15 cellular contexts compared by ENCODE assay signal in genomic region chr16:12439443-12440232, GRCh38.
A peak's percentile ranks its signal among the peaks of the same experiment; 100 is the strongest.
DNase-seq lines count a peak whose midpoint lies in the region; ATAC-seq, FAIRE-seq and TF ChIP-seq lines count a peak whose summit lies in the region.
"Had no signal": no experiment of that assay in that cellular context is flagged by ENCODE, and none has a peak within 500 bp of the region (broad histone marks: within the 10 kb centered on the region; RNA-seq: fewer than 3 reads in every experiment).

No MANE protein-coding gene starts in this region.

- peak overlapping the region; percentile 84 for H3K27ac Mint-ChIP-seq in stimulated activated naive B cell treated with anti-CD40 and anti-IgM and Interleukin-4, amounts not matched to agents 10 μg/mL and 1 μg/mL and 100 μg/mL, for 72 hours
- H3K27ac Mint-ChIP-seq: mesothelial cell of epicardium; T-helper 2 cell treated with Interferon-gamma antibody and Interleukin-4, amounts not matched to agents 5 μg/mL and 100 μg/mL, for 36 hours had no signal

- TF ChIP-seq POLR2A in HepG2 (IDR thresholded peaks at IDR 0.05; ENCODE audit: insufficient read depth in 1 of 2, low read depth in 2 of 2, low read length in 2 of 2), result no peak
- no peak for TF ChIP-seq POLR2A in right lobe of liver (IDR thresholded peaks at IDR 0.05)
- no peak for TF ChIP-seq POLR2A in esophagus squamous epithelium (IDR thresholded peaks at IDR 0.05)

- H3K4me2 ChIP-seq in HepG2 (ENCODE audit: low read depth, low read length), result no peak overlapping the region
- H3K4me2 ChIP-seq: hepatocyte had no signal

- POLR2A ChIA-PET in HepG2 (lab: Yijun Ruan, JAX), result no interaction called here

- peaks cover 44 to 70% of the 10 kb centered on the region in 2 donors for H3K36me3 Mint-ChIP-seq in stimulated activated naive B cell treated with anti-CD40 and anti-IgM and Interleukin-4, amounts not matched to agents 10 μg/mL and 1 μg/mL and 100 μg/mL, for 72 hours

- in situ Hi-C loops in HepG2 (cut with HindIII; ENCODE audit: extremely low pct_ligation_motif_present, low pct_unique_long_range_greater_than_20kb), result no loop called here

- H3K9ac ChIP-seq in HepG2 (ENCODE audit: insufficient read depth, low read depth, low read length), result no peak overlapping the region

- no peak overlapping the region for H2AFZ ChIP-seq in HepG2 (ENCODE audit: low read length)
- H2AFZ ChIP-seq: hepatocyte had no signal

- CTCF ChIA-PET in HepG2 (lab: Yijun Ruan, JAX; ENCODE audit: low intra/inter-chr PET ratio, low total read pairs), result no interaction called here

- intact Hi-C loops in HepG2 (cut with micrococcal nuclease; ENCODE audit: unreplicated experiment) (no loop called here), right lobe of liver (cut with DNase I) (no loop called here), esophagus squamous epithelium (cut with DNase I) (no loop called here), ascending aorta (cut with DNase I) (no loop called here)

- H3K27me3 Mint-ChIP-seq in stimulated activated naive B cell treated with anti-CD40 and anti-IgM and Interleukin-4, amounts not matched to agents 10 μg/mL and 1 μg/mL and 100 μg/mL, for 72 hours, result no peaks in the 10 kb centered on the region

- no peaks in the 10 kb centered on the region for H3K36me3 ChIP-seq in HepG2 (replicated peaks in 1 of 2; ENCODE audit: control insufficient read depth in 1 of 2, insufficient read depth in 2 of 2, low read length in 2 of 2)
- H3K36me3 ChIP-seq in right lobe of liver, result no peaks in the 10 kb centered on the region
- peaks cover 0 to 17% (median 0%) of the 10 kb centered on the region in 3 donors for H3K36me3 ChIP-seq in esophagus squamous epithelium
- H3K36me3 ChIP-seq in ascending aorta, result no peaks in the 10 kb centered on the region
- H3K36me3 ChIP-seq: SJSA1 had no signal

- no peak for ATAC-seq in HepG2
- ATAC-seq in right lobe of liver, result no peak
- ATAC-seq in stimulated activated naive B cell treated with anti-CD40 and anti-IgM and Interleukin-4, amounts not matched to agents 10 μg/mL and 1 μg/mL and 100 μg/mL, for 72 hours (replicated peaks), result no peak

- BruUV-seq in HepG2 (replicated peaks; lab: Mats Ljungman, UMichigan), result no TSS peak

- H3K9me3 Mint-ChIP-seq in stimulated activated naive B cell treated with anti-CD40 and anti-IgM and Interleukin-4, amounts not matched to agents 10 μg/mL and 1 μg/mL and 100 μg/mL, for 72 hours, result peaks cover 10 to 11% of the 10 kb centered on the region in 2 donors
- H3K9me3 Mint-ChIP-seq: T-helper 2 cell treated with Interferon-gamma antibody and Interleukin-4, amounts not matched to agents 5 μg/mL and 100 μg/mL, for 36 hours had no signal

- DNase-seq in HepG2 (ENCODE audit: low spot score) (no peak), right lobe of liver (no peak), NCI-H2029 (lab: John Stamatoyannopoulos, UW) (peak; percentile 75), SHP77 (lab: John Stamatoyannopoulos, UW) (peak; percentile 18 to 59), SK-N-DZ (ENCODE audit: low spot score) (no peak), esophagus squamous epithelium (lab: John Stamatoyannopoulos, UW) (no peak), ascending aorta (ENCODE audit: low spot score in 2 of 2) (no peak)
- no peak for DNase-seq in stimulated activated naive B cell treated with anti-CD40 and anti-IgM and Interleukin-4, amounts not matched to agents 10 μg/mL and 1 μg/mL and 100 μg/mL, for 72 hours
- DNase-seq: amniotic stem cell, cerebellar nuclear complex, kidney had no signal

- no peaks in the 10 kb centered on the region for H3K9me3 ChIP-seq in HepG2 (ENCODE audit: low read length)
- no peaks in the 10 kb centered on the region for H3K9me3 ChIP-seq in right lobe of liver
- H3K9me3 ChIP-seq in esophagus squamous epithelium, result no peaks in the 10 kb centered on the region
- H3K9me3 ChIP-seq in ascending aorta, result peaks cover 0 to 3% of the 10 kb centered on the region in 2 donors
- H3K9me3 ChIP-seq: SJSA1 had no signal

- TF ChIP-seq RAD21 in HepG2 (CRISPR knock-in tag; IDR thresholded peaks at IDR 0.05), result no peak

- H3K79me2 ChIP-seq in HepG2 (ENCODE audit: insufficient read depth, low read length), result no peaks in the 10 kb centered on the region
- H3K79me2 ChIP-seq: hepatocyte had no signal

- FAIRE-seq in HepG2 (lab: Jason Lieb, UNC), result no peak
- FAIRE-seq: kidney had no signal

- peaks cover 31 to 39% of the 10 kb centered on the region in 2 donors for H3K4me1 Mint-ChIP-seq in stimulated activated naive B cell treated with anti-CD40 and anti-IgM and Interleukin-4, amounts not matched to agents 10 μg/mL and 1 μg/mL and 100 μg/mL, for 72 hours
- H3K4me1 Mint-ChIP-seq: mesothelial cell of epicardium had no signal

- TF ChIP-seq CTCF in HepG2 (CRISPR knock-in tag; IDR thresholded peaks at IDR 0.05), result no peak
- no peak for TF ChIP-seq CTCF in right lobe of liver (IDR thresholded peaks at IDR 0.05)
- TF ChIP-seq CTCF in esophagus squamous epithelium (IDR thresholded peaks at IDR 0.05), result no peak
- no peak for TF ChIP-seq CTCF in ascending aorta (IDR thresholded peaks at IDR 0.05)

- 72% methylated on average over 12 of the region's 12 CpGs for WGBS in HepG2 (ENCODE audit: low lambda C conversion rate)
- 92% methylated on average over 2 of the region's 12 CpGs for WGBS in right lobe of liver (ENCODE audit: insufficient coverage, low coverage, low lambda C conversion rate, missing lambda C conversion rate)
- WGBS in esophagus squamous epithelium, 2 donors, result 72 to 79% methylated on average over 9 of the region's 12 CpGs

- H3K4me3 ChIP-seq in HepG2 (replicated peaks in 1 of 3; ENCODE audit: insufficient read depth in 1 of 3, low read depth in 2 of 3, low read length in 3 of 3), result no peak overlapping the region
- H3K4me3 ChIP-seq in right lobe of liver, result no peak overlapping the region
- H3K4me3 ChIP-seq in esophagus squamous epithelium, result no peak overlapping the region
- H3K4me3 ChIP-seq in ascending aorta, result no peak overlapping the region
- H3K4me3 ChIP-seq: hepatocyte, SJSA1 had no signal

- no peaks in the 10 kb centered on the region for H4K20me1 ChIP-seq in HepG2 (ENCODE audit: insufficient read depth, low read length)

- H3K27ac ChIP-seq in HepG2 (ENCODE audit: extremely low read length, insufficient read depth, low read length), result no peak overlapping the region
- no peak overlapping the region for H3K27ac ChIP-seq in right lobe of liver
- no peak overlapping the region for H3K27ac ChIP-seq in esophagus squamous epithelium
- H3K27ac ChIP-seq in ascending aorta, result no peak overlapping the region
- H3K27ac ChIP-seq: hepatocyte, SJSA1 had no signal

- H3K4me3 Mint-ChIP-seq in stimulated activated naive B cell treated with anti-CD40 and anti-IgM and Interleukin-4, amounts not matched to agents 10 μg/mL and 1 μg/mL and 100 μg/mL, for 72 hours, result no peak overlapping the region
- H3K4me3 Mint-ChIP-seq: mesothelial cell of epicardium; T-helper 2 cell treated with Interferon-gamma antibody and Interleukin-4, amounts not matched to agents 5 μg/mL and 100 μg/mL, for 36 hours had no signal

- no peaks in the 10 kb centered on the region for H3K27me3 ChIP-seq in HepG2 (ENCODE audit: control insufficient read depth in 1 of 2, insufficient read depth in 2 of 2, low read length in 2 of 2)
- no peaks in the 10 kb centered on the region for H3K27me3 ChIP-seq in right lobe of liver
- no peaks in the 10 kb centered on the region for H3K27me3 ChIP-seq in esophagus squamous epithelium
- H3K27me3 ChIP-seq in ascending aorta, result no peaks in the 10 kb centered on the region
- H3K27me3 ChIP-seq: hepatocyte, SJSA1 had no signal

- H3K4me1 ChIP-seq in HepG2 (ENCODE audit: insufficient read depth, low read length) (peaks cover 9% of the 10 kb centered on the region), right lobe of liver (no peaks in the 10 kb centered on the region), esophagus squamous epithelium (no peaks in the 10 kb centered on the region), ascending aorta (no peaks in the 10 kb centered on the region)
- H3K4me1 ChIP-seq: SJSA1 had no signal

- TF ChIP-seq EP300 in HepG2 (IDR thresholded peaks at IDR 0.05; ENCODE audit: low read depth in 2 of 2, low read length in 2 of 2) (no peak), HepG2 (CRISPR knock-in tag; IDR thresholded peaks at IDR 0.05; ENCODE audit: borderline replicate concordance) (no peak)

TF ChIP-seq in HepG2, 621 proteins besides CTCF, POLR2A, EP300 and RAD21:
- no peak for TF ChIP-seq ZNF160 (CRISPR knock-in tag; IDR thresholded peaks at IDR 0.05)
- TF ChIP-seq ZNF558 (CRISPR knock-in tag; IDR thresholded peaks at IDR 0.05; ENCODE audit: borderline replicate concordance), result 0 out of 2 replicates have a peak, but pooled peaks have one; percentile 29

Comparison
In these comparisons a context has a peak if more than half of its experiments do, and no peak if none do; other contexts are left out.
1. DNase-seq: peak in NCI-H2029 (single experiment) and SHP77 (2 of 2); none in HepG2 (single experiment), right lobe of liver (0 of 3), stimulated activated naive B cell treated with anti-CD40 and anti-IgM and Interleukin-4, amounts not matched to agents 10 μg/mL and 1 μg/mL and 100 μg/mL, for 72 hours (single experiment), SK-N-DZ (single experiment), esophagus squamous epithelium (single experiment) and ascending aorta (0 of 2).